9 cellular contexts compared by ENCODE assay signal in genomic region chr9:127926961-127927456, GRCh38. TPM values are rescaled to one million over a fixed set of nuclear protein-coding genes. Genes with fewer than 3 reads are reported as not detected.
DNase-seq lines count a peak whose midpoint lies in the region; ATAC-seq and TF ChIP-seq lines count a peak whose summit lies in the region.
"Had no signal": no experiment of that assay in that cellular context is flagged by ENCODE, and none has a peak within 500 bp of the region (broad histone marks: within the 10 kb centered on the region; RNA-seq: fewer than 3 reads in every experiment).

No MANE protein-coding gene starts in this region.

- H3K9me3 Mint-ChIP-seq in T-helper 1 cell treated with Interleukin-12 subunit alpha and Interleukin-12 subunit beta and Interleukin-4 antibody, amounts not matched to agents 30 μg/mL and 1 μg/mL, for 36 hours: no peaks in the 10 kb centered on the region

- H3K4me3 ChIP-seq in RWPE2 (ENCODE audit: severe bottlenecking) (peak overlapping the region; percentile 67), esophagus squamous epithelium (peak overlapping the region; percentile 32 to 63 (median 52)), skin epidermis (peak overlapping the region; percentile 18 to 43 (median 28))

- no peaks in the 10 kb centered on the region for H3K36me3 ChIP-seq in RWPE2 (ENCODE audit: low read depth)
- no peaks in the 10 kb centered on the region for H3K36me3 ChIP-seq in esophagus squamous epithelium

- H3K36me3 Mint-ChIP-seq in T-helper 1 cell treated with Interleukin-12 subunit alpha and Interleukin-12 subunit beta and Interleukin-4 antibody, amounts not matched to agents 30 μg/mL and 1 μg/mL, for 36 hours (ENCODE audit: low read depth): no peaks in the 10 kb centered on the region

- no peak for TF ChIP-seq CTCF in RWPE2 (IDR thresholded peaks at IDR 0.05; ENCODE audit: poor library complexity, severe bottlenecking)
- TF ChIP-seq CTCF in esophagus squamous epithelium (IDR thresholded peaks at IDR 0.05): no peak

- H3K27ac ChIP-seq in RWPE2 (ENCODE audit: poor library complexity, severe bottlenecking): no peak overlapping the region
- H3K27ac ChIP-seq in esophagus squamous epithelium: peak overlapping the region; percentile 12 to 59 (median 30)
- H3K27ac ChIP-seq in skin epidermis: peak overlapping the region in 4 of 21 experiments; percentile 11 to 47 (median 30)

- DNase-seq in T-helper 1 cell (no peak), RWPE2 (ENCODE audit: low spot score) (no peak), esophagus squamous epithelium (lab: John Stamatoyannopoulos, UW) (no peak), sciatic nerve (ENCODE audit: low spot score) (no peak), Ammon's horn (ENCODE audit: low spot score) (no peak)
- DNase-seq: NCI-H1436 treated with DMSO at 0.1 percent for 48 hours had no signal

- ATAC-seq in RWPE2 (ENCODE audit: low read depth) (peak; percentile 42), GM21737 (IDR thresholded peaks at IDR 0.05; ENCODE audit: unreplicated experiment) (no peak), sciatic nerve (no peak)

- no peak overlapping the region for H3K27ac Mint-ChIP-seq in T-helper 1 cell treated with Interleukin-12 subunit alpha and Interleukin-12 subunit beta and Interleukin-4 antibody, amounts not matched to agents 30 μg/mL and 1 μg/mL, for 36 hours

- H3K27me3 ChIP-seq in RWPE2 (ENCODE audit: insufficient read depth, poor library complexity, severe bottlenecking) (no peaks in the 10 kb centered on the region), esophagus squamous epithelium (peaks cover 0 to 51% (median 0%) of the 10 kb centered on the region in 4 donors)

- H3K9me3 ChIP-seq in RWPE2 (ENCODE audit: severe bottlenecking) (no peaks in the 10 kb centered on the region), esophagus squamous epithelium (no peaks in the 10 kb centered on the region)

- intact Hi-C loops in esophagus squamous epithelium (cut with DNase I): loop anchor here (10.0 kb wide), 1 partner anchor 332 kb away; no protein-coding TSS in a partner anchor
- intact Hi-C loops in sciatic nerve (cut with DNase I): loop anchor here (5.0 kb wide), 1 partner anchor 190 kb away; the partner anchor contains the start of gene TOR2A

- peaks cover 25% of the 10 kb centered on the region for H3K4me1 ChIP-seq in RWPE2 (ENCODE audit: insufficient read depth, poor library complexity, severe bottlenecking)
- peaks cover 30 to 55% (median 37%) of the 10 kb centered on the region in 3 donors for H3K4me1 ChIP-seq in esophagus squamous epithelium

- TF ChIP-seq POLR2A in esophagus squamous epithelium (IDR thresholded peaks at IDR 0.05): no peak

- peak overlapping the region; percentile 62 for H3K4me3 Mint-ChIP-seq in T-helper 1 cell treated with Interleukin-12 subunit alpha and Interleukin-12 subunit beta and Interleukin-4 antibody, amounts not matched to agents 30 μg/mL and 1 μg/mL, for 36 hours

- WGBS in esophagus squamous epithelium, 2 donors: 3 to 9% methylated on average over 13 to 21 of the region's 37 CpGs

- peaks cover 18% of the 10 kb centered on the region for H3K4me1 Mint-ChIP-seq in T-helper 1 cell treated with Interleukin-12 subunit alpha and Interleukin-12 subunit beta and Interleukin-4 antibody, amounts not matched to agents 30 μg/mL and 1 μg/mL, for 36 hours (ENCODE audit: low read depth)

- H3K27me3 Mint-ChIP-seq in T-helper 1 cell treated with Interleukin-12 subunit alpha and Interleukin-12 subunit beta and Interleukin-4 antibody, amounts not matched to agents 30 μg/mL and 1 μg/mL, for 36 hours (ENCODE audit: low read depth): peaks cover 33% of the 10 kb centered on the region

RNA-seq across cellular contexts. Expression of gene PIP5KL1, which starts 3.6 kb away (rescaled TPM):
- total RNA-seq in esophagus squamous epithelium: 1 to 10 TPM in 3 of 4 donors, not detected in 1; 3.1 to 4.6 (median 3.6) TPM
- 2.0 TPM for total RNA-seq in sciatic nerve

RNA-seq across cellular contexts. Expression of gene ST6GALNAC4, which starts 10.2 kb away (rescaled TPM):
- total RNA-seq in esophagus squamous epithelium (10 to 100 TPM; 12.5 to 33.0 (median 23.8) TPM), sciatic nerve (19.6 TPM)

RNA-seq across cellular contexts. Expression of gene DPM2, which starts 10.6 kb away (rescaled TPM):
- 10 to 100 TPM; 12.5 to 18.5 (median 15.7) TPM for total RNA-seq in esophagus squamous epithelium
- total RNA-seq in sciatic nerve: 24.6 TPM

RNA-seq across cellular contexts. Expression of gene ST6GALNAC6, which starts 27.6 kb away (rescaled TPM):
- total RNA-seq in esophagus squamous epithelium (10 to 100 TPM; 14.5 to 69.4 (median 26.1) TPM), sciatic nerve (108 TPM)

RNA-seq across cellular contexts. Expression of gene AK1, which starts 49.5 kb away (rescaled TPM):
- total RNA-seq in esophagus squamous epithelium: 10 to 100 TPM; 11.1 to 36.1 (median 26.8) TPM
- 61.0 TPM for total RNA-seq in sciatic nerve
